15 cellular contexts compared by ENCODE assay signal in the genomic region with DNA sequence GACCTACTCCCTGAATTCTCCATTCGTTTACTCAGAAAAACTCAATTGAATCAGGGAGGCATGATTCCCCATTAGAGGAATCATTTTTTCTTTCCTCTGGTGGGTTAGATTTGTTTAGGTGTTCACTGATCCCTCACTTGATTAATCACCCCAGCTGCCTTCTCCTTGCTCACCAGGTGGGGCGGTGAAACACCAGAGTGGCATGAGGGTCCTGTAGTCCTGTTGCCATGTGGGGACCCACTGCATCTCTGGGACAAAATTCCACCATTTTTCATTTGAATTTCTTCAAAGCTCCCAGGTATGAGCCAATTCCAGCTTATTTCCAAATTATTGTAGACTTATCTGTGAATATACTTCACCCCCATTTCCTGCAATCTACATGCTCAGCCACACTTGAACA.
DNase-seq lines count a peak whose midpoint lies in the region; TF ChIP-seq lines count a peak whose summit lies in the region.
"Had no signal": no experiment of that assay in that cellular context is flagged by ENCODE, and none has a peak within 500 bp of the region (broad histone marks: within the 10 kb centered on the region; RNA-seq: fewer than 3 reads in every experiment).

No MANE protein-coding gene starts in this region.

- H2AFZ ChIP-seq in H9 (ENCODE audit: low read length) = no peak overlapping the region

- no peak overlapping the region for H3K23ac ChIP-seq in H9 (ENCODE audit: insufficient read length, low read depth, low read length)

- H3K9me3 Mint-ChIP-seq in H9 = no peaks in the 10 kb centered on the region
- no peaks in the 10 kb centered on the region for H3K9me3 Mint-ChIP-seq in endodermal cell
- H3K9me3 Mint-ChIP-seq in nephron progenitor cell = no peaks in the 10 kb centered on the region

- H2AK5ac ChIP-seq in H9 (ENCODE audit: insufficient read length, low read length) = no peak overlapping the region

- DNase-seq in Daoy (ENCODE audit: low read depth) (peak; percentile 28), H9 (no peak), endodermal cell (no peak), nephron progenitor cell (no peak), COLO829 (ENCODE audit: low spot score) (no peak), lower leg skin (ENCODE audit: low spot score in 2 of 2) (no peak), NCI-H1930 (lab: John Stamatoyannopoulos, UW) (no peak)
- DNase-seq: C1 segment of cervical spinal cord; CD4-positive, alpha-beta memory T cell; COR-L47; DMS153; DMS79 treated with DMSO at 0.1 percent for 48 hours; GDM1; IMR-90 had no signal

- no peak overlapping the region for H2BK12ac ChIP-seq in H9 (ENCODE audit: insufficient read length, low read depth, low read length)

- H4K20me1 ChIP-seq in H9 (ENCODE audit: control insufficient read depth, insufficient read depth, insufficient read length) = no peaks in the 10 kb centered on the region

- H3K4me2 ChIP-seq in H9 (ENCODE audit: insufficient read depth, insufficient read length, low read length) = no peak overlapping the region

- no peak overlapping the region for H3K14ac ChIP-seq in H9 (ENCODE audit: insufficient read depth, low read length)

- H4K8ac ChIP-seq in H9 (replicated peaks; ENCODE audit: insufficient read length, low read depth, low read length) = no peak overlapping the region

- H3K4me3 ChIP-seq in endodermal cell (ENCODE audit: low read length) (no peak overlapping the region), lower leg skin (ENCODE audit: low read depth, poor library complexity, severe bottlenecking) (no peak overlapping the region)

- no peak overlapping the region for H3K56ac ChIP-seq in H9 (ENCODE audit: insufficient read length, low read depth, low read length)

- H3K27me3 Mint-ChIP-seq in H9 (ENCODE audit: low read depth) = peaks cover 8% of the 10 kb centered on the region
- H3K27me3 Mint-ChIP-seq in endodermal cell (ENCODE audit: insufficient read depth) = peaks cover 7% of the 10 kb centered on the region
- H3K27me3 Mint-ChIP-seq in nephron progenitor cell (ENCODE audit: low read depth, poor library complexity) = peaks cover 35% of the 10 kb centered on the region
- H3K27me3 Mint-ChIP-seq: B cell had no signal

- H3K36me3 Mint-ChIP-seq in H9 (ENCODE audit: insufficient read depth in 1 of 3, low read depth in 3 of 3) (no peaks in the 10 kb centered on the region; a peak in 2 of 7 replicates), endodermal cell (ENCODE audit: low read depth) (no peaks in the 10 kb centered on the region), nephron progenitor cell (ENCODE audit: low read depth) (no peaks in the 10 kb centered on the region)
- H3K36me3 Mint-ChIP-seq: CD4-positive, alpha-beta memory T cell had no signal

- no peaks in the 10 kb centered on the region for H3K23me2 ChIP-seq in H9 (ENCODE audit: insufficient read length, low read depth, low read length, poor library complexity, severe bottlenecking)

- intact Hi-C loops in lower leg skin (cut with DNase I; ENCODE audit: low total_unique reads) = no loop called here

- TF ChIP-seq POLR2A in lower leg skin (IDR thresholded peaks at IDR 0.05) = no peak

- H2BK5ac ChIP-seq in H9 (ENCODE audit: insufficient read length, low read length) = no peak overlapping the region

- WGBS in H9 (ENCODE audit: extremely low coverage, insufficient read length, low lambda C conversion rate) = no CpG with 5 or more reads among the region's 2 CpGs
- WGBS in endodermal cell (ENCODE audit: insufficient coverage in 1 of 2, insufficient read length in 1 of 2), 2 experiments = 94% methylated on average over 2 of the region's 2 CpGs; no CpG with 5 or more reads in 1 of the 2 experiments
- WGBS in lower leg skin, 2 donors = 77 to 79% methylated on average over 2 of the region's 2 CpGs

- no peaks in the 10 kb centered on the region for H3K79me2 ChIP-seq in H9 (ENCODE audit: insufficient read depth, low read length)

- no peaks in the 10 kb centered on the region for H3K36me3 ChIP-seq in endodermal cell (ENCODE audit: control insufficient read depth, insufficient read depth, low read length)

- H3K27ac Mint-ChIP-seq in H9 = no peak overlapping the region
- H3K27ac Mint-ChIP-seq in endodermal cell = no peak overlapping the region
- peak overlapping the region; percentile 19 for H3K27ac Mint-ChIP-seq in nephron progenitor cell
- H3K27ac Mint-ChIP-seq: B cell; CD4-positive, alpha-beta memory T cell had no signal

- H2BK120ac ChIP-seq in H9 (ENCODE audit: low read depth, low read length, poor library complexity, severe bottlenecking) = no peak overlapping the region

- H3K4me1 Mint-ChIP-seq in H9 = peaks cover 11% of the 10 kb centered on the region in 2 experiments
- H3K4me1 Mint-ChIP-seq in endodermal cell = peaks cover 3% of the 10 kb centered on the region
- H3K4me1 Mint-ChIP-seq in nephron progenitor cell = peaks cover 14% of the 10 kb centered on the region
- H3K4me1 Mint-ChIP-seq: B cell; CD4-positive, alpha-beta memory T cell had no signal

- H3K27me3 ChIP-seq in H9 (ENCODE audit: insufficient read depth, low read length) = no peaks in the 10 kb centered on the region
- no peaks in the 10 kb centered on the region for H3K27me3 ChIP-seq in endodermal cell (ENCODE audit: control insufficient read depth, insufficient read depth, low read length, poor library complexity, severe bottlenecking)

- no peak overlapping the region for H4K91ac ChIP-seq in H9 (ENCODE audit: insufficient read length, low read depth, low read length)

- H3K27ac ChIP-seq in H9 (ENCODE audit: insufficient read length, low read depth, low read length) (no peak overlapping the region), endodermal cell (ENCODE audit: low read depth, low read length) (peak overlapping the region; percentile 88)

- no peak overlapping the region for H4K5ac ChIP-seq in H9 (ENCODE audit: insufficient read length, low read depth, low read length)

- no peak overlapping the region for H2BK15ac ChIP-seq in H9 (ENCODE audit: low read depth, low read length)

- no peak overlapping the region for H3K4me3 Mint-ChIP-seq in H9
- no peak overlapping the region for H3K4me3 Mint-ChIP-seq in endodermal cell
- H3K4me3 Mint-ChIP-seq in nephron progenitor cell = no peak overlapping the region
- H3K4me3 Mint-ChIP-seq: B cell; CD4-positive, alpha-beta memory T cell had no signal

- H3T11ph ChIP-seq in H9 (ENCODE audit: low read length) = no peak overlapping the region

- H3K4ac ChIP-seq in H9 (ENCODE audit: low read depth, low read length) = no peak overlapping the region

- peak; percentile 37; the same call in 2 of the 3 replicates for TF ChIP-seq CTCF in H9 (conservative IDR thresholded peaks at IDR 0.05)
- TF ChIP-seq CTCF in endodermal cell (conservative IDR thresholded peaks at IDR 0.05) = peak; percentile 49
- no peak for TF ChIP-seq CTCF in nephron progenitor cell (IDR thresholded peaks at IDR 0.05)
- no peak for TF ChIP-seq CTCF in lower leg skin (IDR thresholded peaks at IDR 0.05)

- no peaks in the 10 kb centered on the region for H3K79me1 ChIP-seq in H9 (ENCODE audit: insufficient read depth, low read depth, low read length, poor library complexity, severe bottlenecking)

- no peak overlapping the region for H3K18ac ChIP-seq in H9 (ENCODE audit: insufficient read length, low read depth, low read length)

- H3K9ac ChIP-seq in H9 (ENCODE audit: extremely low read depth, insufficient read length, low read length) (no peak overlapping the region), endodermal cell (ENCODE audit: extremely low read depth, low read length, poor library complexity, severe bottlenecking) (no peak overlapping the region)

- H2BK20ac ChIP-seq in H9 (ENCODE audit: low read depth, low read length, poor library complexity, severe bottlenecking) = no peak overlapping the region

- H3K9me3 ChIP-seq in H9 (ENCODE audit: control insufficient read depth, low read depth, low read length) (no peaks in the 10 kb centered on the region), endodermal cell (ENCODE audit: control insufficient read depth, low read length) (no peaks in the 10 kb centered on the region)

- H3K4me1 ChIP-seq in H9 (ENCODE audit: insufficient read depth, low read length) (no peaks in the 10 kb centered on the region; the same call in 1 of the 2 replicates), endodermal cell (ENCODE audit: control insufficient read depth, insufficient read depth, low read length) (no peaks in the 10 kb centered on the region)

Comparison
In these comparisons a context has a peak if more than half of its experiments do, and no peak if none do; other contexts are left out.
1. CTCF ChIP-seq: peak in H9 (single experiment) and endodermal cell (single experiment); none in nephron progenitor cell (single experiment) and lower leg skin (0 of 3).